ENCODE assay signal across 5 cellular contexts in genomic region chr1:205155665-205156377, GRCh38. TPM values are rescaled to one million over a fixed set of nuclear protein-coding genes. Genes with fewer than 3 reads are reported as not detected.
DNase-seq lines count a peak whose midpoint lies in the region; ATAC-seq, FAIRE-seq and TF ChIP-seq lines count a peak whose summit lies in the region.
"Not testable (repeated sequence)": the region's sequence is repeated elsewhere in the genome, so short reads cannot be mapped to it uniquely, and the experiment has no call there.

No MANE protein-coding gene starts in this region.

- H4K20me1 ChIP-seq in BLaER1 treated with 17β-estradiol and CSF1 and Interleukin-3, amounts not matched to agents 10 nM and 100 nM; K562 (replicated peaks; ENCODE audit: control insufficient read depth, insufficient read depth, low read length): not testable (repeated sequence)

- not testable (repeated sequence) for TF ChIP-seq CTCF in A549 (IDR thresholded peaks at IDR 0.05); K562 (IDR thresholded peaks at IDR 0.05 in 2 of 3, conservative IDR thresholded peaks at IDR 0.05 in 1 of 3; ENCODE audit: insufficient read depth in 2 of 3, low read depth in 1 of 3, low read length in 3 of 3)

- not testable (repeated sequence) for H3K27ac ChIP-seq in A549; BLaER1 treated with 17β-estradiol and CSF1 and Interleukin-3, amounts not matched to agents 10 nM and 100 nM; K562 (ENCODE audit: extremely low read depth, low read depth, low read length)

- not testable (repeated sequence) for H3K9me1 ChIP-seq in K562 (ENCODE audit: control insufficient read depth, insufficient read depth, low read length)

- H3K9me3 ChIP-seq in A549 = peaks cover 21% of the 10 kb centered on the region
- H3K9me3 ChIP-seq in BLaER1 treated with 17β-estradiol and CSF1 and Interleukin-3, amounts not matched to agents 10 nM and 100 nM (replicated peaks in 1 of 11) = peaks cover 34 to 47% (median 41%) of the 10 kb centered on the region in 11 experiments
- peaks cover 26% of the 10 kb centered on the region for H3K9me3 ChIP-seq in K562 (replicated peaks; ENCODE audit: control insufficient read depth, insufficient read depth, low read depth, low read length)

- not testable (repeated sequence) for DNase-seq in A549 (ENCODE audit: low read depth in 1 of 2, low spot score in 1 of 2)
- DNase-seq in OCI-M1 (lab: John Stamatoyannopoulos, UW) = peak; percentile 30
- DNase-seq in K562 (ENCODE audit: extremely low read depth in 1 of 4, low spot score in 3 of 4) = peak in 1 of 4 experiments; percentile 12
- DNase-seq in erythroblast (lab: John Stamatoyannopoulos, UW) = peak; percentile 28 to 47

- peaks cover 73 to 99% (median 81%) of the 10 kb centered on the region in 11 experiments for H3K36me3 ChIP-seq in BLaER1 treated with 17β-estradiol and CSF1 and Interleukin-3, amounts not matched to agents 10 nM and 100 nM
- peaks cover 71% of the 10 kb centered on the region for H3K36me3 ChIP-seq in K562 (ENCODE audit: control insufficient read depth, insufficient read depth, low read length)

- CTCF ChIA-PET in A549 (lab: Yijun Ruan, JAX) = interaction anchor here (0.9 to 2.7 kb wide), 5 partner anchors 8 to 118 kb away, joined by 4 to 13 read pairs (median 4); no protein-coding TSS in a partner anchor
- CTCF ChIA-PET in K562 (lab: Yijun Ruan, JAX; ENCODE audit: low intra/inter-chr PET ratio) = not testable (repeated sequence)

- not testable (repeated sequence) for H3K4me2 ChIP-seq in A549; BLaER1 treated with 17β-estradiol and CSF1 and Interleukin-3, amounts not matched to agents 10 nM and 100 nM; K562 (ENCODE audit: insufficient read depth, low read length)

- WGBS in A549 (ENCODE audit: missing lambda C conversion rate) = 98% methylated on average over 3 of the region's 3 CpGs
- 91% methylated on average over 3 of the region's 3 CpGs for WGBS in K562 (ENCODE audit: insufficient coverage, low coverage, missing lambda C conversion rate)

- not testable (repeated sequence) for ATAC-seq in A549, K562

- in situ Hi-C loops in K562 (cut with MboI) = not testable (repeated sequence)

- POLR2A ChIA-PET in A549 (lab: Yijun Ruan, JAX); K562 (lab: Yijun Ruan, JAX): not testable (repeated sequence)

- not testable (repeated sequence) for H3K9ac ChIP-seq in BLaER1 treated with 17β-estradiol and CSF1 and Interleukin-3, amounts not matched to agents 10 nM and 100 nM; K562 (ENCODE audit: insufficient read depth in 1 of 2, low read depth in 2 of 2, low read length in 2 of 2)

- H3K4me1 ChIP-seq in A549; BLaER1 treated with 17β-estradiol and CSF1 and Interleukin-3, amounts not matched to agents 10 nM and 100 nM: not testable (repeated sequence)
- peaks cover 7 to 21% of the 10 kb centered on the region in 2 experiments for H3K4me1 ChIP-seq in K562 (replicated peaks in 1 of 2; ENCODE audit: control insufficient read depth in 2 of 2, insufficient read depth in 2 of 2, low read length in 2 of 2)

- BruUV-seq in K562 (replicated peaks; lab: Mats Ljungman, UMichigan) = not testable (repeated sequence)

- H3K27me3 ChIP-seq in BLaER1 treated with 17β-estradiol and CSF1 and Interleukin-3, amounts not matched to agents 10 nM and 100 nM; K562 (ENCODE audit: control insufficient read depth in 2 of 2, insufficient read depth in 2 of 2, low read length in 2 of 2): not testable (repeated sequence)

- not testable (repeated sequence) for TF ChIP-seq POLR2A in A549 (IDR thresholded peaks at IDR 0.05; ENCODE audit: low read length); K562 (conservative IDR thresholded peaks at IDR 0.05); erythroblast (IDR thresholded peaks at IDR 0.05; ENCODE audit: low read length)

- TF ChIP-seq RAD21 in A549 (conservative IDR thresholded peaks at IDR 0.05 in 1 of 2, IDR thresholded peaks at IDR 0.05 in 1 of 2); K562 (CRISPR knock-in tag; conservative IDR thresholded peaks at IDR 0.05 in 1 of 2, IDR thresholded peaks at IDR 0.05 in 1 of 2): not testable (repeated sequence)

- TF ChIP-seq EP300 in A549 (IDR thresholded peaks at IDR 0.05); K562 (IDR thresholded peaks at IDR 0.05; ENCODE audit: low read length): not testable (repeated sequence)

- H3K79me2 ChIP-seq in K562 (ENCODE audit: control insufficient read depth, insufficient read depth, low read length) = not testable (repeated sequence)

- H2AFZ ChIP-seq in K562 (ENCODE audit: low read depth, low read length) = not testable (repeated sequence)

- FAIRE-seq in A549 (lab: Jason Lieb, UNC); K562 (lab: Jason Lieb, UNC): not testable (repeated sequence)

- intact Hi-C loops in K562 (cut with micrococcal nuclease) = loop anchor here (5.0 kb wide), 1 partner anchor 56 kb away; the partner anchor contains the start of gene DSTYK

- H3K4me3 ChIP-seq in A549, K562: not testable (repeated sequence)
- peak overlapping the region in 9 of 10 experiments; percentile 15 to 47 (median 28); a peak in 12 of 20 replicates for H3K4me3 ChIP-seq in BLaER1 treated with 17β-estradiol and CSF1 and Interleukin-3, amounts not matched to agents 10 nM and 100 nM

TF ChIP-seq in A549, 52 proteins besides CTCF, POLR2A, EP300 and RAD21:
- TF ChIP-seq ZFP36 (IDR thresholded peaks at IDR 0.05; ENCODE audit: borderline replicate concordance, partially characterized antibody) = peak; percentile 79

RNA-seq across cellular contexts. Expression of gene RBBP5, which starts 34.0 kb away (rescaled TPM):
- 18.6 and 21.8 TPM in 2 replicates for polyA plus RNA-seq in A549 (2011; rRNA removed)
- polyA plus RNA-seq in A549 (2012; cell fraction: cytosol; rRNA removed) = 5.2 and 5.5 TPM in 2 replicates
- polyA plus RNA-seq in A549 (2012; cell fraction: nucleus; rRNA removed) = 2.9 and 4.5 TPM in 2 replicates
- 14.1 to 15.9 TPM (median 14.5 TPM) in 3 replicates for polyA plus RNA-seq in A549 (2017; fragmentation: RNase III; extraction: RNeasy Plus Mini Kit Qiagen cat#74134 plus additional on column Dnase treatment)
- polyA minus RNA-seq in A549 (2011; rRNA and poly(A)+ RNA removed) = 19.7 and 21.4 TPM in 2 replicates
- total RNA-seq in K562 (2011; cell fraction: chromatin; rRNA removed; ENCODE audit: low replicate concordance) = 19.0 and 34.7 TPM in 2 replicates
- 11.5 and 13.0 TPM in 2 replicates for total RNA-seq in K562 (2011; cell fraction: nucleolus; rRNA removed)
- total RNA-seq in K562 (2011; cell fraction: nucleoplasm; rRNA removed) = 18.9 and 25.9 TPM in 2 replicates
- total RNA-seq in K562 (2014; rRNA removed) = 23.1 and 23.5 TPM in 2 replicates
- total RNA-seq in K562 (2014; rRNA removed; fragmentation: Illumina TruSeq; extraction: Trizol) = 37.4 and 38.7 TPM in 2 replicates
- 31.1 and 34.9 TPM in 2 replicates for total RNA-seq in K562 (2015; rRNA removed; fragmentation: Illumina TruSeq; extraction: Trizol)
- total RNA-seq in K562 (2021) = 24.7 and 25.4 TPM in 2 replicates
- 21.3 and 29.1 TPM in 2 replicates for polyA plus RNA-seq in K562 (2011; rRNA removed)
- 7.5 and 16.4 TPM in 2 replicates for polyA plus RNA-seq in K562 (2011; cell fraction: cytosol; rRNA removed)
- 4.6 and 5.7 TPM in 2 replicates for polyA plus RNA-seq in K562 (2011; cell fraction: nucleus; rRNA removed)
- 17.8 and 19.5 TPM in 2 replicates for polyA plus RNA-seq in K562 (2012)
- 26.1 and 31.9 TPM in 2 replicates for polyA plus RNA-seq in K562 (2014; fragmentation: Illumina TruSeq; extraction: Trizol)
- 10 to 100 TPM; 20.0 to 28.4 TPM for polyA plus RNA-seq in K562 (2014; fragmentation: Nextera tagmentation; extraction: Ambion mirVana)
- 17.2 and 20.7 TPM in 2 replicates for polyA plus RNA-seq in K562 (2014; rRNA removed)
- polyA minus RNA-seq in K562 (2011; rRNA and poly(A)+ RNA removed) = 50.4 and 73.6 TPM in 2 replicates
- 17.9 and 25.6 TPM in 2 replicates for polyA minus RNA-seq in K562 (2011; cell fraction: cytosol; rRNA and poly(A)+ RNA removed)
- polyA minus RNA-seq in K562 (2011; cell fraction: nucleus; rRNA and poly(A)+ RNA removed) = 6.1 and 10.8 TPM in 2 replicates

RNA-seq across cellular contexts. Expression of gene DSTYK, which starts 55.7 kb away (rescaled TPM):
- 8.5 and 9.0 TPM in 2 replicates for polyA plus RNA-seq in A549 (2011; rRNA removed)
- polyA plus RNA-seq in A549 (2012; cell fraction: cytosol; rRNA removed) = 2.5 and 3.1 TPM in 2 replicates
- polyA plus RNA-seq in A549 (2012; cell fraction: nucleus; rRNA removed) = 1.6 and 2.0 TPM in 2 replicates
- polyA plus RNA-seq in A549 (2017; fragmentation: RNase III; extraction: RNeasy Plus Mini Kit Qiagen cat#74134 plus additional on column Dnase treatment) = 8.5 to 8.7 TPM (median 8.6 TPM) in 3 replicates
- 10.2 and 10.9 TPM in 2 replicates for polyA minus RNA-seq in A549 (2011; rRNA and poly(A)+ RNA removed)
- total RNA-seq in K562 (2011; cell fraction: chromatin; rRNA removed; ENCODE audit: low replicate concordance) = 12.5 and 15.3 TPM in 2 replicates
- 6.3 and 7.2 TPM in 2 replicates for total RNA-seq in K562 (2011; cell fraction: nucleolus; rRNA removed)
- 11.8 and 16.3 TPM in 2 replicates for total RNA-seq in K562 (2011; cell fraction: nucleoplasm; rRNA removed)
- total RNA-seq in K562 (2014; rRNA removed) = 4.2 and 5.5 TPM in 2 replicates
- total RNA-seq in K562 (2014; rRNA removed; fragmentation: Illumina TruSeq; extraction: Trizol) = 7.0 TPM in 2 replicates
- 6.6 and 7.1 TPM in 2 replicates for total RNA-seq in K562 (2015; rRNA removed; fragmentation: Illumina TruSeq; extraction: Trizol)
- total RNA-seq in K562 (2021) = 6.2 and 7.3 TPM in 2 replicates
- polyA plus RNA-seq in K562 (2011; rRNA removed) = 6.3 and 7.0 TPM in 2 replicates
- polyA plus RNA-seq in K562 (2011; cell fraction: cytosol; rRNA removed) = 2.3 and 4.7 TPM in 2 replicates
- 2.9 and 3.0 TPM in 2 replicates for polyA plus RNA-seq in K562 (2011; cell fraction: nucleus; rRNA removed)
- 5.6 and 8.7 TPM in 2 replicates for polyA plus RNA-seq in K562 (2012)
- 6.3 and 6.9 TPM in 2 replicates for polyA plus RNA-seq in K562 (2014; fragmentation: Illumina TruSeq; extraction: Trizol)
- polyA plus RNA-seq in K562 (2014; fragmentation: Nextera tagmentation; extraction: Ambion mirVana) = 1 to 10 TPM; 4.6 to 5.0 TPM
- polyA plus RNA-seq in K562 (2014; rRNA removed) = 4.8 and 5.4 TPM in 2 replicates
- 11.5 and 13.9 TPM in 2 replicates for polyA minus RNA-seq in K562 (2011; rRNA and poly(A)+ RNA removed)
- polyA minus RNA-seq in K562 (2011; cell fraction: cytosol; rRNA and poly(A)+ RNA removed) = 4.2 and 4.4 TPM in 2 replicates
- polyA minus RNA-seq in K562 (2011; cell fraction: nucleus; rRNA and poly(A)+ RNA removed) = 4.6 and 8.2 TPM in 2 replicates
